Comparison of ENCODE assay signal across 22 cellular contexts in genomic region chr6:8315154-8315553, GRCh38.
DNase-seq lines count a peak whose midpoint lies in the region; ATAC-seq, FAIRE-seq and TF ChIP-seq lines count a peak whose summit lies in the region.
"Had no signal": no experiment of that assay in that cellular context is flagged by ENCODE, and none has a peak within 500 bp of the region (broad histone marks: within the 10 kb centered on the region; RNA-seq: fewer than 3 reads in every experiment).

No MANE protein-coding gene starts in this region.

- H3K4me2 ChIP-seq in mesendoderm (ENCODE audit: low read length): no peak overlapping the region
- H3K4me2 ChIP-seq: A549 had no signal

- no peak for TF ChIP-seq POLR2A in gastroesophageal sphincter (IDR thresholded peaks at IDR 0.05)

- H3K4me3 ChIP-seq in A673 (ENCODE audit: low read depth, low read length, poor library complexity, severe bottlenecking) (no peak overlapping the region), mesendoderm (ENCODE audit: low read length) (no peak overlapping the region), gastroesophageal sphincter (no peak overlapping the region)
- H3K4me3 ChIP-seq: A549 had no signal

- CTCF ChIA-PET in A673 (lab: Charles Lee) (no interaction called here), WTC11 (lab: Charles Lee) (interaction anchor here (1.9 kb wide), 1 partner anchor 166 kb away, joined by 4 read pairs; no protein-coding TSS in a partner anchor)

- H2BK5ac ChIP-seq in mesendoderm (ENCODE audit: low read length): no peak overlapping the region

- H2BK15ac ChIP-seq in mesendoderm (replicated peaks; ENCODE audit: low read depth): no peak overlapping the region

- H4K8ac ChIP-seq in mesendoderm (ENCODE audit: low read depth, low read length): no peak overlapping the region

- peak overlapping the region; percentile 14 for H3K27ac ChIP-seq in A673 (ENCODE audit: low read depth, low read length, poor library complexity, severe bottlenecking)
- no peak overlapping the region for H3K27ac ChIP-seq in mesendoderm (ENCODE audit: low read depth, low read length)
- no peak overlapping the region for H3K27ac ChIP-seq in gastroesophageal sphincter
- H3K27ac ChIP-seq: A549 had no signal

- no peak overlapping the region for H3K27ac Mint-ChIP-seq in WTC11
- H3K27ac Mint-ChIP-seq: CD4-positive, alpha-beta memory T cell had no signal

- H3K18ac ChIP-seq in mesendoderm (ENCODE audit: low read length): no peak overlapping the region

- peak; percentile 63 for ATAC-seq in WTC11
- ATAC-seq in Right ventricle myocardium inferior: no peak
- no peak for ATAC-seq in gastroesophageal sphincter
- ATAC-seq: A549 had no signal

- DNase-seq in A673 (ENCODE audit: low spot score): peak; percentile 32
- no peak for DNase-seq in HTR-8/SVneo (ENCODE audit: insufficient read length, low spot score)
- no peak for DNase-seq in WTC11 (ENCODE audit: low spot score)
- peak; percentile 5 for DNase-seq in mesendoderm
- no peak for DNase-seq in Right ventricle myocardium inferior (ENCODE audit: missing footprints)
- no peak for DNase-seq in activated naive CD4-positive, alpha-beta T cell treated with anti-CD3 and anti-CD28 coated beads, Interleukin-2, amount 50 U/mL, for 16 hours
- no peak for DNase-seq in NCI-H1105 treated with DMSO at 0.1 percent for 48 hours (lab: John Stamatoyannopoulos, UW)
- DNase-seq: 8988T; C1 segment of cervical spinal cord; Calu3; CD4-positive, alpha-beta memory T cell; COR-L47; DMS53; DMS79 treated with DMSO at 0.1 percent for 48 hours; GF-D8; GOT3; H7; HCEC 1CT had no signal

- H3K4me1 ChIP-seq in A673 (ENCODE audit: insufficient read depth, low read length, poor library complexity, severe bottlenecking) (peaks cover 6% of the 10 kb centered on the region), mesendoderm (ENCODE audit: control insufficient read depth, low read depth, low read length) (no peaks in the 10 kb centered on the region), gastroesophageal sphincter (no peaks in the 10 kb centered on the region)
- H3K4me1 ChIP-seq: A549 had no signal

- no peak for TF ChIP-seq CTCF in A673 (conservative IDR thresholded peaks at IDR 0.05; ENCODE audit: low read depth, low read length)
- TF ChIP-seq CTCF in WTC11 (IDR thresholded peaks at IDR 0.05): no peak
- no peak for TF ChIP-seq CTCF in gastroesophageal sphincter (IDR thresholded peaks at IDR 0.05)

- POLR2A ChIA-PET in A673 (lab: Charles Lee; ENCODE audit: low non-redundant PET) (no interaction called here), WTC11 (lab: Charles Lee) (no interaction called here)

- no peaks in the 10 kb centered on the region for H3K79me1 ChIP-seq in mesendoderm (ENCODE audit: low read length)

- H3K9ac ChIP-seq in mesendoderm (ENCODE audit: low read length): no peak overlapping the region

- no peak overlapping the region for H4K5ac ChIP-seq in mesendoderm (ENCODE audit: low read length)

- BruUV-seq in A673 (replicated peaks; lab: Mats Ljungman, UMichigan): no TSS peak

- peaks cover 6% of the 10 kb centered on the region for H3K4me1 Mint-ChIP-seq in WTC11
- H3K4me1 Mint-ChIP-seq: CD4-positive, alpha-beta memory T cell had no signal

- no peak overlapping the region for H3K23ac ChIP-seq in mesendoderm (ENCODE audit: low read length)

- H3K36me3 Mint-ChIP-seq in WTC11: peaks cover 12% of the 10 kb centered on the region
- H3K36me3 Mint-ChIP-seq: CD4-positive, alpha-beta memory T cell had no signal

- H3K36me3 ChIP-seq in A673 (ENCODE audit: insufficient read depth, low read length, poor library complexity, severe bottlenecking) (no peaks in the 10 kb centered on the region), mesendoderm (ENCODE audit: control insufficient read depth, insufficient read depth, low read length) (no peaks in the 10 kb centered on the region), gastroesophageal sphincter (no peaks in the 10 kb centered on the region)

- FAIRE-seq in HTR-8/SVneo (lab: Jason Lieb, UNC): peak; percentile 4
- FAIRE-seq: A549, GM12891, GM18507 had no signal

- WGBS in mesendoderm (ENCODE audit: extremely low coverage, insufficient coverage, low lambda C conversion rate): no CpG with 5 or more reads among the region's 5 CpGs
- no CpG with 5 or more reads among the region's 5 CpGs for WGBS in gastroesophageal sphincter (ENCODE audit: low coverage in 1 of 2), 2 donors

- intact Hi-C loops in A673 (cut with micrococcal nuclease; ENCODE audit: unreplicated experiment): no loop called here
- intact Hi-C loops in Right ventricle myocardium inferior (cut with DNase I): no loop called here

- H3K27me3 ChIP-seq in A673 (replicated peaks; ENCODE audit: insufficient read depth, low read depth, low read length, poor library complexity): no peaks in the 10 kb centered on the region
- no peaks in the 10 kb centered on the region for H3K27me3 ChIP-seq in mesendoderm (ENCODE audit: insufficient read depth, low read length, poor library complexity)
- no peaks in the 10 kb centered on the region for H3K27me3 ChIP-seq in gastroesophageal sphincter

- no peak overlapping the region for H2BK120ac ChIP-seq in mesendoderm (ENCODE audit: low read depth, low read length)

- H3K4ac ChIP-seq in mesendoderm (ENCODE audit: low read depth, low read length): no peak overlapping the region

- H3K79me2 ChIP-seq in mesendoderm (ENCODE audit: control insufficient read depth, insufficient read depth, low read length): no peaks in the 10 kb centered on the region

- H3K27me3 Mint-ChIP-seq in WTC11 (ENCODE audit: low read depth): peaks cover 3% of the 10 kb centered on the region; the same call in 1 of the 2 replicates

- no peak overlapping the region for H3K4me3 Mint-ChIP-seq in WTC11
- H3K4me3 Mint-ChIP-seq: CD4-positive, alpha-beta memory T cell had no signal

- no peak for TF ChIP-seq EP300 in gastroesophageal sphincter (IDR thresholded peaks at IDR 0.05)

- peaks cover 4% of the 10 kb centered on the region for H3K9me3 ChIP-seq in A673 (ENCODE audit: low read depth, low read length, poor library complexity, severe bottlenecking)
- H3K9me3 ChIP-seq in gastroesophageal sphincter: no peaks in the 10 kb centered on the region
- H3K9me3 ChIP-seq: A549 had no signal

- H3K56ac ChIP-seq in mesendoderm (ENCODE audit: low read length): no peak overlapping the region

- no peak overlapping the region for H2AK5ac ChIP-seq in mesendoderm (ENCODE audit: low read length)

- peaks cover 34% of the 10 kb centered on the region for H3K9me3 Mint-ChIP-seq in WTC11

TF ChIP-seq in WTC11, 78 proteins besides CTCF, POLR2A, EP300 and RAD21:
- TF ChIP-seq ZNF423 (CRISPR knock-in tag; IDR thresholded peaks at IDR 0.05) (peak; percentile 68), RELA (CRISPR knock-in tag; IDR thresholded peaks at IDR 0.05; ENCODE audit: borderline replicate concordance) (0 out of 2 replicates have a peak, but pooled peaks have one; percentile 56), ZSCAN18 (CRISPR knock-in tag; IDR thresholded peaks at IDR 0.05) (no peak)
- TF ChIP-seq, protein P1, sequence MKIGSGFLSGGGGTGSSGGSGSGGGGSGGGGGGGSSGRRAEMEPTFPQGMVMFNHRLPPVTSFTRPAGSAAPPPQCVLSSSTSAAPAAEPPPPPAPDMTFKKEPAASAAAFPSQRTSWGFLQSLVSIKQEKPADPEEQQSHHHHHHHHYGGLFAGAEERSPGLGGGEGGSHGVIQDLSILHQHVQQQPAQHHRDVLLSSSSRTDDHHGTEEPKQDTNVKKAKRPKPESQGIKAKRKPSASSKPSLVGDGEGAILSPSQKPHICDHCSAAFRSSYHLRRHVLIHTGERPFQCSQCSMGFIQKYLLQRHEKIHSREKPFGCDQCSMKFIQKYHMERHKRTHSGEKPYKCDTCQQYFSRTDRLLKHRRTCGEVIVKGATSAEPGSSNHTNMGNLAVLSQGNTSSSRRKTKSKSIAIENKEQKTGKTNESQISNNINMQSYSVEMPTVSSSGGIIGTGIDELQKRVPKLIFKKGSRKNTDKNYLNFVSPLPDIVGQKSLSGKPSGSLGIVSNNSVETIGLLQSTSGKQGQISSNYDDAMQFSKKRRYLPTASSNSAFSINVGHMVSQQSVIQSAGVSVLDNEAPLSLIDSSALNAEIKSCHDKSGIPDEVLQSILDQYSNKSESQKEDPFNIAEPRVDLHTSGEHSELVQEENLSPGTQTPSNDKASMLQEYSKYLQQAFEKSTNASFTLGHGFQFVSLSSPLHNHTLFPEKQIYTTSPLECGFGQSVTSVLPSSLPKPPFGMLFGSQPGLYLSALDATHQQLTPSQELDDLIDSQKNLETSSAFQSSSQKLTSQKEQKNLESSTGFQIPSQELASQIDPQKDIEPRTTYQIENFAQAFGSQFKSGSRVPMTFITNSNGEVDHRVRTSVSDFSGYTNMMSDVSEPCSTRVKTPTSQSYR (CRISPR knock-in tag; IDR thresholded peaks at IDR 0.05): no peak

Comparison
In these comparisons a context has a peak if more than half of its experiments do, and no peak if none do; other contexts are left out.
1. DNase-seq: peak in A673 (single experiment) and mesendoderm (single experiment); none in HTR-8/SVneo (single experiment), WTC11 (single experiment), Right ventricle myocardium inferior (single experiment), activated naive CD4-positive, alpha-beta T cell treated with anti-CD3 and anti-CD28 coated beads, Interleukin-2, amount 50 U/mL, for 16 hours (single experiment) and NCI-H1105 treated with DMSO at 0.1 percent for 48 hours (single experiment).